ENCODE assay signal across 9 cellular contexts in genomic region chr2:237662671-237663093, GRCh38. TPM values are rescaled to one million over a fixed set of nuclear protein-coding genes. Genes with fewer than 3 reads are reported as not detected.
DNase-seq lines count a peak whose midpoint lies in the region; ATAC-seq, FAIRE-seq and TF ChIP-seq lines count a peak whose summit lies in the region.
"Had no signal": no experiment of that assay in that cellular context is flagged by ENCODE, and none has a peak within 500 bp of the region (broad histone marks: within the 10 kb centered on the region; RNA-seq: fewer than 3 reads in every experiment).

No MANE protein-coding gene starts in this region.

- in situ Hi-C loops in K562 (cut with MboI) (no loop called here), GM13977 (cut with MboI; ENCODE audit: low pct_unique_long_range_greater_than_20kb, low sequenced_read_pairs, unreplicated experiment) (no loop called here)

- POLR2A ChIA-PET in K562 (lab: Yijun Ruan, JAX), result no interaction called here

- peaks cover 2 to 42% of the 10 kb centered on the region in 2 experiments; a peak in 3 of 5 replicates for H3K27me3 ChIP-seq in K562 (ENCODE audit: control insufficient read depth in 2 of 2, insufficient read depth in 2 of 2, low read length in 2 of 2)
- no peaks in the 10 kb centered on the region for H3K27me3 ChIP-seq in iPS-20b (ENCODE audit: insufficient read depth, low read length)
- no peaks in the 10 kb centered on the region for H3K27me3 ChIP-seq in small intestine (ENCODE audit: control insufficient read depth in 2 of 2, insufficient read depth in 2 of 2, low read length in 2 of 2)

- no peaks in the 10 kb centered on the region for H3K9me3 ChIP-seq in K562 (replicated peaks; ENCODE audit: control insufficient read depth, insufficient read depth, low read depth, low read length)
- H3K9me3 ChIP-seq in iPS-20b (ENCODE audit: insufficient read depth, low read depth, low read length), result no peaks in the 10 kb centered on the region
- H3K9me3 ChIP-seq in small intestine (ENCODE audit: control insufficient read depth, low read depth), result no peaks in the 10 kb centered on the region

- no TSS peak for BruUV-seq in K562 (replicated peaks; lab: Mats Ljungman, UMichigan)

- H3K79me2 ChIP-seq in K562 (ENCODE audit: control insufficient read depth, insufficient read depth, low read length), result no peaks in the 10 kb centered on the region

- TF ChIP-seq EP300 in K562 (IDR thresholded peaks at IDR 0.05; ENCODE audit: low read length), result no peak

- no peak overlapping the region for H3K27ac ChIP-seq in K562 (ENCODE audit: extremely low read depth, low read depth, low read length)
- H3K27ac ChIP-seq in iPS-20b (ENCODE audit: low read length), result no peak overlapping the region
- peak overlapping the region in 1 of 2 donors; percentile 17 for H3K27ac ChIP-seq in small intestine (ENCODE audit: low read depth in 1 of 2, low read length in 1 of 2)
- H3K27ac ChIP-seq: KMS-11 had no signal

- H2AFZ ChIP-seq in K562 (ENCODE audit: low read depth, low read length), result peak overlapping the region; percentile 35; the same call in 1 of the 2 replicates

- H3K9me1 ChIP-seq in K562 (ENCODE audit: control insufficient read depth, insufficient read depth, low read length), result no peaks in the 10 kb centered on the region

- no peak for TF ChIP-seq POLR2A in NB4 (IDR thresholded peaks at IDR 0.05; ENCODE audit: extremely low read depth, insufficient read length)
- TF ChIP-seq POLR2A in K562 (conservative IDR thresholded peaks at IDR 0.05), result no peak

- no peak for TF ChIP-seq RAD21 in K562 (CRISPR knock-in tag; conservative IDR thresholded peaks at IDR 0.05 in 1 of 2, IDR thresholded peaks at IDR 0.05 in 1 of 2)

- DNase-seq in DMS79 (lab: John Stamatoyannopoulos, UW), result peak; percentile 81
- DNase-seq in NB4 (ENCODE audit: low read depth), result peak; percentile 78
- DNase-seq in SIG-M5 treated with dmso at 0.1 percent for 504 hours (lab: John Stamatoyannopoulos, UW; ENCODE audit: unreplicated experiment), result peak; percentile 95
- DNase-seq in K562 (ENCODE audit: extremely low read depth in 1 of 4, low spot score in 3 of 4), result peak; percentile 16 to 55 (median 26)
- DNase-seq in small intestine, result peak; percentile 86
- DNase-seq in GM13977 (ENCODE audit: low spot score), result no peak

- no peaks in the 10 kb centered on the region for H4K20me1 ChIP-seq in K562 (replicated peaks; ENCODE audit: control insufficient read depth, insufficient read depth, low read length)

- intact Hi-C loops in K562 (cut with micrococcal nuclease), result no loop called here

- H3K36me3 ChIP-seq in K562 (ENCODE audit: control insufficient read depth, insufficient read depth, low read length), result no peaks in the 10 kb centered on the region
- H3K36me3 ChIP-seq in iPS-20b (ENCODE audit: insufficient read depth, low read depth, low read length), result no peaks in the 10 kb centered on the region
- no peaks in the 10 kb centered on the region for H3K36me3 ChIP-seq in small intestine (ENCODE audit: control insufficient read depth in 2 of 2, insufficient read depth in 2 of 2, low read length in 2 of 2)

- H3K4me1 ChIP-seq in K562 (replicated peaks in 1 of 2; ENCODE audit: control insufficient read depth in 2 of 2, insufficient read depth in 2 of 2, low read length in 2 of 2) (no peaks in the 10 kb centered on the region; a peak in 2 of 5 replicates), iPS-20b (ENCODE audit: insufficient read depth, low read length) (peaks cover 9% of the 10 kb centered on the region; the same call in 1 of the 2 replicates), small intestine (ENCODE audit: control insufficient read depth in 2 of 2, insufficient read depth in 1 of 2, low read depth in 1 of 2, low read length in 1 of 2) (no peaks in the 10 kb centered on the region)

- CTCF ChIA-PET in K562 (lab: Yijun Ruan, JAX; ENCODE audit: low intra/inter-chr PET ratio), result interaction anchor here (0.7 kb wide), 2 partner anchors 11 to 364 kb away, joined by 3 read pairs; no protein-coding TSS in a partner anchor

- peak overlapping the region; percentile 20; the same call in 1 of the 2 replicates for H3K4me2 ChIP-seq in K562 (ENCODE audit: insufficient read depth, low read length)
- H3K4me2 ChIP-seq: KMS-11 had no signal

- 2% methylated on average over 13 of the region's 13 CpGs for WGBS in K562 (ENCODE audit: insufficient coverage, low coverage, missing lambda C conversion rate)
- WGBS in small intestine, 3 donors, result 5 to 24% (median 8%) methylated on average over 13 of the region's 13 CpGs

- FAIRE-seq in K562 (lab: Jason Lieb, UNC) (no peak), small intestine (lab: Jason Lieb, UNC) (no peak)

- TF ChIP-seq CTCF in NB4 (IDR thresholded peaks at IDR 0.05; ENCODE audit: low read depth, low read length), result no peak
- TF ChIP-seq CTCF in K562 (IDR thresholded peaks at IDR 0.05 in 2 of 3, conservative IDR thresholded peaks at IDR 0.05 in 1 of 3; ENCODE audit: insufficient read depth in 2 of 3, low read depth in 1 of 3, low read length in 3 of 3), result no peak
- TF ChIP-seq CTCF in GM13977 (IDR thresholded peaks at IDR 0.05; ENCODE audit: extremely low read depth, insufficient read depth, missing control alignments), result no peak

- H3K4me3 ChIP-seq in NB4 (ENCODE audit: low read depth, low read length) (no peak overlapping the region), K562 (no peak overlapping the region), iPS-20b (ENCODE audit: low read length) (peak overlapping the region; percentile 39; the same call in 1 of the 2 replicates), small intestine (ENCODE audit: low read depth in 1 of 2, low read length in 2 of 2) (no peak overlapping the region)

- no peak overlapping the region for H3K9ac ChIP-seq in K562 (ENCODE audit: insufficient read depth in 1 of 2, low read depth in 2 of 2, low read length in 2 of 2)
- no peak overlapping the region for H3K9ac ChIP-seq in iPS-20b (ENCODE audit: low read depth, low read length)
- H3K9ac ChIP-seq: KMS-11 had no signal

- peak; percentile 94 for ATAC-seq in K562
- no peak for ATAC-seq in GM19035 (IDR thresholded peaks at IDR 0.05; ENCODE audit: unreplicated experiment)

TF ChIP-seq in K562, 482 proteins besides CTCF, POLR2A, EP300 and RAD21 (continues in another document):
- TF ChIP-seq ATF7 (IDR thresholded peaks at IDR 0.05) (0 out of 2 replicates have a peak, but pooled peaks have one; percentile 16), MLX (CRISPR knock-in tag; conservative IDR thresholded peaks at IDR 0.05) (no peak), CHD2 (IDR thresholded peaks at IDR 0.05; ENCODE audit: low read depth, low read length) (no peak), PKNOX1 (IDR thresholded peaks at IDR 0.05) (peak; percentile 92), RFX1 (IDR thresholded peaks at IDR 0.05) (peak; percentile 86), OTX1 (CRISPR knock-in tag; IDR thresholded peaks at IDR 0.05) (no peak), BRCA1 (IDR thresholded peaks at IDR 0.05) (no peak), BRCA1 (CRISPR knock-in tag; IDR thresholded peaks at IDR 0.05) (no peak), BMI1 (IDR thresholded peaks at IDR 0.05; ENCODE audit: low read length) (0 out of 2 replicates have a peak, but pooled peaks have one; percentile 25)
- TF ChIP-seq, protein P1, sequence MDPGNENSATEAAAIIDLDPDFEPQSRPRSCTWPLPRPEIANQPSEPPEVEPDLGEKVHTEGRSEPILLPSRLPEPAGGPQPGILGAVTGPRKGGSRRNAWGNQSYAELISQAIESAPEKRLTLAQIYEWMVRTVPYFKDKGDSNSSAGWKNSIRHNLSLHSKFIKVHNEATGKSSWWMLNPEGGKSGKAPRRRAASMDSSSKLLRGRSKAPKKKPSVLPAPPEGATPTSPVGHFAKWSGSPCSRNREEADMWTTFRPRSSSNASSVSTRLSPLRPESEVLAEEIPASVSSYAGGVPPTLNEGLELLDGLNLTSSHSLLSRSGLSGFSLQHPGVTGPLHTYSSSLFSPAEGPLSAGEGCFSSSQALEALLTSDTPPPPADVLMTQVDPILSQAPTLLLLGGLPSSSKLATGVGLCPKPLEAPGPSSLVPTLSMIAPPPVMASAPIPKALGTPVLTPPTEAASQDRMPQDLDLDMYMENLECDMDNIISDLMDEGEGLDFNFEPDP (CRISPR knock-in tag; IDR thresholded peaks at IDR 0.05), result no peak

RNA-seq across cellular contexts. Expression of gene LRRFIP1, which starts 35.3 kb away (rescaled TPM):
- total RNA-seq in K562 (2011; cell fraction: chromatin; rRNA removed; ENCODE audit: low replicate concordance), result 39.0 and 77.6 TPM in 2 replicates
- 15.0 and 23.0 TPM in 2 replicates for total RNA-seq in K562 (2011; cell fraction: nucleolus; rRNA removed)
- 45.0 and 78.0 TPM in 2 replicates for total RNA-seq in K562 (2011; cell fraction: nucleoplasm; rRNA removed)
- total RNA-seq in K562 (2014; rRNA removed), result 31.6 and 32.2 TPM in 2 replicates
- 33.1 and 38.9 TPM in 2 replicates for total RNA-seq in K562 (2014; rRNA removed; fragmentation: Illumina TruSeq; extraction: Trizol)
- 25.5 and 28.1 TPM in 2 replicates for total RNA-seq in K562 (2015; rRNA removed; fragmentation: Illumina TruSeq; extraction: Trizol)
- total RNA-seq in K562 (2021), result 31.3 and 31.4 TPM in 2 replicates
- 18.3 and 26.8 TPM in 2 replicates for polyA plus RNA-seq in K562 (2011; rRNA removed)
- polyA plus RNA-seq in K562 (2011; cell fraction: cytosol; rRNA removed), result 8.0 and 11.2 TPM in 2 replicates
- 15.4 and 17.6 TPM in 2 replicates for polyA plus RNA-seq in K562 (2011; cell fraction: nucleus; rRNA removed)
- 21.8 and 26.9 TPM in 2 replicates for polyA plus RNA-seq in K562 (2012)
- polyA plus RNA-seq in K562 (2014; fragmentation: Illumina TruSeq; extraction: Trizol), result 41.9 and 45.2 TPM in 2 replicates
- polyA plus RNA-seq in K562 (2014; fragmentation: Nextera tagmentation; extraction: Ambion mirVana), result 10 to 100 TPM; 13.1 to 13.8 TPM
- polyA plus RNA-seq in K562 (2014; rRNA removed), result 35.6 and 39.5 TPM in 2 replicates
- 46.2 and 50.8 TPM in 2 replicates for polyA minus RNA-seq in K562 (2011; rRNA and poly(A)+ RNA removed)
- 14.3 and 18.8 TPM in 2 replicates for polyA minus RNA-seq in K562 (2011; cell fraction: cytosol; rRNA and poly(A)+ RNA removed)
- polyA minus RNA-seq in K562 (2011; cell fraction: nucleus; rRNA and poly(A)+ RNA removed), result 12.4 and 19.2 TPM in 2 replicates
- polyA plus RNA-seq in small intestine, result 10 to 100 TPM; 46.0 to 76.7 (median 53.0) TPM
